In the genomic region with DNA sequence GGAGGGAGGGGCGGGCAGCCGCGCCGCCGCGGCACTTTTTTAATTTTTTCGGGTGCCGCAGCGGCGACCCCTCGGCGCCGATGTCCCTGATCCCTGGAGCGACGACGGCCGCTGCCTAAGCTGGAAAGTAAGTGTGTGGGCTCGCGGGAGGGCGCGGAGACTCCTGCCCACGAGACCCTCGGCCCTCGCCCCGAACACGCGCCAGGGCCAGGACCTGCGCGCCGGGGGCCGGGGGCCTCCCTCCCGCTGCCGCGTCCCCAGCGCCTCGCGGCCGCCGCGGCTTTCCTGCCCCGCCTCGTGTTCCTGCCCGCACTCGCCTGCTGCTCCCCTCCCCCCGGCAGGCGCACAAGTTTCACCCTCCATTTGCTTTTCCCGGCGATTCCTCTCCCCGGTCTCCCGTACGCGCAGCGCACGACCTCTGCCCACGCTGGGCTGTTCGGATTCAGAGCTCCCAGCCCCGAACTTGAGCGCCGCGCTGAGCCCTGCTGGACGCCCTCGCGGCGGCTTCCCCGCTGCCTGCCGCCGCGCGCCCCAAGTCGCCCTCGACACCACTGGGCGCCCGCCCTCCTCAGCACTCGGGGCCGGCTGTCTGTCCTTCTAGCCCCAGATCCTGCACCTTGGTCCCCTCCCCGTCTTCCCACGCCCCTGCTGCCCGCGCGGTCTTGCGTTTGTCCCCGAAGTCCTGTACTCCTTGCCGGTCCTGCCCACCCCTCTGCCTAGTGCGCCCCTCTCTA, we compare ENCODE assay signal across 8 cellular contexts. TPM values are rescaled to one million over a fixed set of nuclear protein-coding genes. Genes with fewer than 3 reads are reported as not detected.
DNase-seq lines count a peak whose midpoint lies in the region; ATAC-seq and TF ChIP-seq lines count a peak whose summit lies in the region.

No MANE protein-coding gene starts in this region.

- H2AFZ ChIP-seq in GM23248 (peak overlapping the region; percentile 92), KMS-11 (ENCODE audit: low read depth) (peak overlapping the region; percentile 78), Karpas-422 (ENCODE audit: low read length) (no peak overlapping the region)

- H3K36me3 ChIP-seq in GM23248 (ENCODE audit: low read depth), result no peaks in the 10 kb centered on the region
- H3K36me3 ChIP-seq in KMS-11 (ENCODE audit: insufficient read depth), result no peaks in the 10 kb centered on the region
- no peaks in the 10 kb centered on the region for H3K36me3 ChIP-seq in Karpas-422 (ENCODE audit: insufficient read depth, low read length)

- peak overlapping the region; percentile 72 for H3K27ac Mint-ChIP-seq in T-helper 17 cell

- H3K79me2 ChIP-seq in GM23248 (ENCODE audit: insufficient read depth) (peaks cover 43% of the 10 kb centered on the region), KMS-11 (ENCODE audit: insufficient read depth, low read depth) (peaks cover 50% of the 10 kb centered on the region), Karpas-422 (ENCODE audit: low read length) (no peaks in the 10 kb centered on the region)

- H3K9me2 ChIP-seq in GM23248 (ENCODE audit: insufficient read depth), result no peaks in the 10 kb centered on the region
- H3K9me2 ChIP-seq in Karpas-422 (replicated peaks; ENCODE audit: insufficient read depth, low read length), result no peaks in the 10 kb centered on the region

- H3K36me3 Mint-ChIP-seq in T-helper 17 cell (ENCODE audit: low read depth), result no peaks in the 10 kb centered on the region

- H3F3A ChIP-seq in GM23248 (ENCODE audit: insufficient read depth), result peaks cover 14% of the 10 kb centered on the region

- H3K9ac ChIP-seq in GM23248, result peak overlapping the region; percentile 81
- peak overlapping the region; percentile 94 for H3K9ac ChIP-seq in KMS-11
- H3K9ac ChIP-seq in Karpas-422 (ENCODE audit: low read length), result no peak overlapping the region

- peak; percentile 57 for DNase-seq in G401 (ENCODE audit: low spot score)
- DNase-seq in GM23248, result peak; percentile 88
- DNase-seq in T-helper 17 cell, result peak; percentile 32 to 53 (median 43)
- peak in 51 of 58 donors; percentile 18 to 84 (median 64) for DNase-seq in anterior cingulate cortex (lab: John Stamatoyannopoulos, UW)
- peak in 44 of 51 donors; percentile 30 to 90 (median 62) for DNase-seq in hypothalamus (lab: John Stamatoyannopoulos, UW)
- no peak for DNase-seq in retinal pigment epithelial cell (ENCODE audit: low read depth)
- no peak for DNase-seq in Karpas-422

- peaks cover 24% of the 10 kb centered on the region for H3K4me1 Mint-ChIP-seq in T-helper 17 cell

- H3K4me1 ChIP-seq in GM23248 (ENCODE audit: insufficient read depth), result peaks cover 29% of the 10 kb centered on the region
- H3K4me1 ChIP-seq in KMS-11 (ENCODE audit: low read depth, poor library complexity, severe bottlenecking), result peaks cover 47% of the 10 kb centered on the region
- no peaks in the 10 kb centered on the region for H3K4me1 ChIP-seq in Karpas-422 (ENCODE audit: low read length)

- H3K27ac ChIP-seq in GM23248 (peak overlapping the region; percentile 60), KMS-11 (peak overlapping the region; percentile 91), Karpas-422 (ENCODE audit: low read length) (no peak overlapping the region)

- H3K27me3 ChIP-seq in GM23248 (replicated peaks; ENCODE audit: insufficient read depth), result no peaks in the 10 kb centered on the region
- H3K27me3 ChIP-seq in KMS-11 (ENCODE audit: insufficient read depth, low read depth), result no peaks in the 10 kb centered on the region
- H3K27me3 ChIP-seq in Karpas-422 (ENCODE audit: low read length), result no peaks in the 10 kb centered on the region

- peak overlapping the region; percentile 97 for H3K4me3 Mint-ChIP-seq in T-helper 17 cell

- TF ChIP-seq CTCF in KMS-11 (conservative IDR thresholded peaks at IDR 0.05; ENCODE audit: low read depth, low read length) (peak; percentile 37; the same call in 1 of the 2 replicates), retinal pigment epithelial cell (conservative IDR thresholded peaks at IDR 0.05; ENCODE audit: low read depth, low read length) (no peak)

- peak; percentile 21 for ATAC-seq in T-helper 17 cell

- H3K4me3 ChIP-seq in GM23248, result peak overlapping the region; percentile 92
- H3K4me3 ChIP-seq in KMS-11 (IDR thresholded peaks at IDR 0.05; ENCODE audit: insufficient read depth, low read depth, low read length), result peak overlapping the region; percentile 97
- peak overlapping the region; percentile 88 for H3K4me3 ChIP-seq in retinal pigment epithelial cell (ENCODE audit: low read length)
- no peak overlapping the region for H3K4me3 ChIP-seq in Karpas-422 (ENCODE audit: low read length)

- peaks cover 6% of the 10 kb centered on the region; the same call in 1 of the 2 replicates for H4K20me1 ChIP-seq in GM23248 (ENCODE audit: insufficient read depth)
- peaks cover 33% of the 10 kb centered on the region for H4K20me1 ChIP-seq in KMS-11 (ENCODE audit: insufficient read depth)
- no peaks in the 10 kb centered on the region for H4K20me1 ChIP-seq in Karpas-422 (ENCODE audit: insufficient read depth, low read depth, low read length)

- 0 to 1% methylated on average over 43 to 75 of the region's 84 CpGs for WGBS in GM23248 (ENCODE audit: low coverage in 1 of 2, low lambda C conversion rate in 2 of 2, missing lambda C conversion rate in 2 of 2), 2 experiments

- peaks cover 9% of the 10 kb centered on the region for H3K27me3 Mint-ChIP-seq in T-helper 17 cell

- H3K4me2 ChIP-seq in GM23248 (ENCODE audit: unreplicated experiment) (peak overlapping the region; percentile 97), KMS-11 (peak overlapping the region; percentile 86; the same call in 1 of the 2 replicates), Karpas-422 (ENCODE audit: low read depth, low read length, poor library complexity, severe bottlenecking) (no peak overlapping the region)

- in situ Hi-C loops in G401 (cut with HindIII; ENCODE audit: low sequenced_read_pairs), result no loop called here
- in situ Hi-C loops in GM23248 (cut with MboI), result loop anchor here (25.0 kb wide), 1 partner anchor 420 kb away; no protein-coding TSS in a partner anchor

- H3K9me3 ChIP-seq in GM23248 (ENCODE audit: low read depth), result no peaks in the 10 kb centered on the region
- H3K9me3 ChIP-seq in T-helper 17 cell (ENCODE audit: control insufficient read depth, low read length, poor library complexity, severe bottlenecking), result no peaks in the 10 kb centered on the region
- no peaks in the 10 kb centered on the region; the same call in 1 of the 2 replicates for H3K9me3 ChIP-seq in Karpas-422 (ENCODE audit: low read length)

RNA-seq across cellular contexts. Expression of a gene that starts 0.5 kb away (rescaled TPM):
- total RNA-seq in G401 (2014; rRNA removed; shearing (Covaris generic)), result 29.0 and 41.2 TPM in 2 replicates
- total RNA-seq in GM23248 (2014; rRNA removed; shearing (Covaris generic)), result 27.7 and 32.2 TPM in 2 replicates
- 5.8 and 7.6 TPM in 2 replicates for polyA plus RNA-seq in GM23248 (2016; fragmentation: Nextera tagmentation; extraction: Ambion mirVana)
- 10 to 100 TPM; 26.6 to 28.9 TPM for total RNA-seq in T-helper 17 cell
- total RNA-seq in Karpas-422 (2014; rRNA removed; shearing (Covaris generic); ENCODE audit: low replicate concordance), result not detected in 2 replicates

RNA-seq across cellular contexts. Expression of a gene that starts 0.7 kb away (rescaled TPM):
- 2.5 and 4.1 TPM in 2 replicates for total RNA-seq in G401 (2014; rRNA removed; shearing (Covaris generic))
- total RNA-seq in GM23248 (2014; rRNA removed; shearing (Covaris generic)), result 0.13 and 0.86 TPM in 2 replicates
- 0.51 and 0.64 TPM in 2 replicates for polyA plus RNA-seq in GM23248 (2016; fragmentation: Nextera tagmentation; extraction: Ambion mirVana)
- total RNA-seq in T-helper 17 cell, result not detected
- not detected in 2 replicates for total RNA-seq in Karpas-422 (2014; rRNA removed; shearing (Covaris generic); ENCODE audit: low replicate concordance)

Comparison
In these comparisons a context has a peak if more than half of its experiments do, and no peak if none do; other contexts are left out.
1. DNase-seq: peak in G401 (single experiment), GM23248 (single experiment), T-helper 17 cell (3 of 3), anterior cingulate cortex (51 of 58) and hypothalamus (44 of 51); none in retinal pigment epithelial cell (single experiment) and Karpas-422 (single experiment).
2. RNA of a gene that starts 0.5 kb away (total RNA-seq): 29.0 to 41.2 TPM in G401, 27.7 to 32.2 TPM in GM23248 and 26.6 to 28.9 TPM in T-helper 17 cell; not detected in Karpas-422; every median in the first group is over 10 times any median in the second.